7 cellular contexts compared by ENCODE assay signal in the genomic region with DNA sequence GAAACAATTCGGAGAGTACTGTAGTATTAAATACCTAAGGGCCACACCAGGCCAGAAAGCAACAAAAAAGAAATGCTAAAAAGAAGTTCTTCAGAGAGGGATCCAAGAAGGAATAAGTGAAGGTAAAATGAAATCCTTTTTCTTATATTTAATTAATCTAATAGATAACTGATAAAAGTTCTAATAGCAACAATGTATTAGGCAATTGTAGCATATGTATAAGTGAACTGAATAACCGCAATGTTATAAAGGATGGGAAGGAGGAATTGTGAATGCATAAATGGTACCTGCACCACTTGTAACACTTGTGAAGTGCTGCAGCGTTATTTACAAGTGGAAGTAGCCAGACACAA. TPM values are rescaled to one million over a fixed set of nuclear protein-coding genes. Genes with fewer than 3 reads are reported as not detected.
DNase-seq lines count a peak whose midpoint lies in the region; ATAC-seq, FAIRE-seq and TF ChIP-seq lines count a peak whose summit lies in the region.

No MANE protein-coding gene starts in this region.

- no peaks in the 10 kb centered on the region for H4K20me1 ChIP-seq in GM23338 (replicated peaks; ENCODE audit: insufficient read depth)

- peaks cover 0 to 3% (median 0%) of the 10 kb centered on the region in 7 donors for H3K9me3 Mint-ChIP-seq in CD4-positive, CD25-positive, alpha-beta regulatory T cell
- no peaks in the 10 kb centered on the region; the same call in 2 of the 3 replicates for H3K9me3 Mint-ChIP-seq in GM23338
- H3K9me3 Mint-ChIP-seq in activated naive CD4-positive, alpha-beta T cell treated with anti-CD3 and anti-CD28 coated beads, Interleukin-2, amount 50 U/mL, for 72 hours, result no peaks in the 10 kb centered on the region
- no peaks in the 10 kb centered on the region for H3K9me3 Mint-ChIP-seq in naive thymus-derived CD8-positive, alpha-beta T cell

- peaks cover 34 to 72% (median 49%) of the 10 kb centered on the region in 4 donors for H3K4me1 Mint-ChIP-seq in CD4-positive, CD25-positive, alpha-beta regulatory T cell
- H3K4me1 Mint-ChIP-seq in GM23338, result peaks cover 27% of the 10 kb centered on the region
- H3K4me1 Mint-ChIP-seq in naive thymus-derived CD8-positive, alpha-beta T cell, result peaks cover 31 to 60% (median 52%) of the 10 kb centered on the region in 4 donors

- no peaks in the 10 kb centered on the region for H3K27me3 Mint-ChIP-seq in CD4-positive, CD25-positive, alpha-beta regulatory T cell
- H3K27me3 Mint-ChIP-seq in GM23338 (ENCODE audit: insufficient read depth, low read depth, poor library complexity), result peaks cover 18% of the 10 kb centered on the region
- no peaks in the 10 kb centered on the region for H3K27me3 Mint-ChIP-seq in naive thymus-derived CD8-positive, alpha-beta T cell

- peak overlapping the region; percentile 95 to 98 (median 97) for H3K4me3 Mint-ChIP-seq in CD4-positive, CD25-positive, alpha-beta regulatory T cell
- H3K4me3 Mint-ChIP-seq in GM23338, result no peak overlapping the region
- peak overlapping the region; percentile 89 to 100 (median 98) for H3K4me3 Mint-ChIP-seq in naive thymus-derived CD8-positive, alpha-beta T cell

- no peaks in the 10 kb centered on the region for H3K9me3 ChIP-seq in CD4-positive, CD25-positive, alpha-beta regulatory T cell (ENCODE audit: control insufficient read depth in 2 of 2, low read length in 2 of 2)
- H3K9me3 ChIP-seq in small intestine (ENCODE audit: control insufficient read depth, low read depth), result no peaks in the 10 kb centered on the region

- FAIRE-seq in small intestine (lab: Jason Lieb, UNC), result no peak

- H3K4me2 ChIP-seq in GM23338, result no peak overlapping the region

- H3K27ac ChIP-seq in CD4-positive, CD25-positive, alpha-beta regulatory T cell (ENCODE audit: insufficient read depth, low read length, poor library complexity, severe bottlenecking), result peak overlapping the region; percentile 82
- H3K27ac ChIP-seq in GM23338 (ENCODE audit: low read depth) (no peak overlapping the region), small intestine (ENCODE audit: low read depth in 1 of 2, low read length in 1 of 2) (no peak overlapping the region)

- whole genome bisulfite sequencing in small intestine, 3 donors, result 45 to 48% (median 47%) methylated on average over 3 of the region's 3 CpGs

- H3K9me2 ChIP-seq in GM23338 (ENCODE audit: insufficient read depth), result no peaks in the 10 kb centered on the region

- no peaks in the 10 kb centered on the region for H3K36me3 ChIP-seq in CD4-positive, CD25-positive, alpha-beta regulatory T cell (ENCODE audit: control insufficient read depth, insufficient read depth, low read length)
- no peaks in the 10 kb centered on the region for H3K36me3 ChIP-seq in GM23338 (ENCODE audit: insufficient read depth)
- no peaks in the 10 kb centered on the region for H3K36me3 ChIP-seq in small intestine (ENCODE audit: control insufficient read depth in 2 of 2, insufficient read depth in 2 of 2, low read length in 2 of 2)

- TF ChIP-seq CTCF in GM23338 (conservative IDR thresholded peaks at IDR 0.05; ENCODE audit: low read depth in 2 of 2), result no peak

- peak overlapping the region; percentile 83 for H3K4me3 ChIP-seq in CD4-positive, CD25-positive, alpha-beta regulatory T cell (ENCODE audit: low read depth, low read length)
- H3K4me3 ChIP-seq in GM23338 (no peak overlapping the region), small intestine (ENCODE audit: low read depth in 1 of 2, low read length in 2 of 2) (no peak overlapping the region)

- DNase-seq in CD4-positive, CD25-positive, alpha-beta regulatory T cell, result no peak
- DNase-seq in GM23338 (ENCODE audit: low spot score) (no peak), small intestine (no peak)
- no peak for DNase-seq in activated naive CD4-positive, alpha-beta T cell treated with anti-CD3 and anti-CD28 coated beads, Interleukin-2, amount 50 U/mL, for 72 hours (ENCODE audit: low spot score in 2 of 2)
- no peak for DNase-seq in naive thymus-derived CD8-positive, alpha-beta T cell

- peaks cover 72% of the 10 kb centered on the region for H3K4me1 ChIP-seq in CD4-positive, CD25-positive, alpha-beta regulatory T cell (ENCODE audit: control insufficient read depth, insufficient read depth, low read length, poor library complexity, severe bottlenecking)
- H3K4me1 ChIP-seq in GM23338 (ENCODE audit: insufficient read depth) (peaks cover 13% of the 10 kb centered on the region; the same call in 1 of the 2 replicates), small intestine (ENCODE audit: control insufficient read depth in 2 of 2, insufficient read depth in 1 of 2, low read depth in 1 of 2, low read length in 1 of 2) (peaks cover 0 to 3% of the 10 kb centered on the region in 2 donors)

- POLR2A ChIA-PET in naive thymus-derived CD8-positive, alpha-beta T cell (lab: Charles Lee), result interaction anchor here (1.0 to 3.0 kb wide), 6 partner anchors 38 to 433 kb away, joined by 3 to 40 read pairs (median 6); no protein-coding TSS in a partner anchor

- H3K79me2 ChIP-seq in GM23338 (replicated peaks; ENCODE audit: insufficient read depth), result no peaks in the 10 kb centered on the region

- no peak for ATAC-seq in CD4-positive, CD25-positive, alpha-beta regulatory T cell (ENCODE audit: low read depth in 2 of 2)
- ATAC-seq in GM23338 (no peak), GM19035 (IDR thresholded peaks at IDR 0.05; ENCODE audit: unreplicated experiment) (no peak), GM19455 (IDR thresholded peaks at IDR 0.05; ENCODE audit: unreplicated experiment) (no peak)
- ATAC-seq in activated naive CD4-positive, alpha-beta T cell treated with anti-CD3 and anti-CD28 coated beads, Interleukin-2, amount 50 U/mL, for 72 hours, result no peak
- ATAC-seq in naive thymus-derived CD8-positive, alpha-beta T cell, result no peak

- H3K27me3 ChIP-seq in CD4-positive, CD25-positive, alpha-beta regulatory T cell (ENCODE audit: control insufficient read depth, insufficient read depth, low read length), result no peaks in the 10 kb centered on the region
- H3K27me3 ChIP-seq in GM23338 (ENCODE audit: insufficient read depth), result peaks cover 7% of the 10 kb centered on the region; the same call in 1 of the 2 replicates
- H3K27me3 ChIP-seq in small intestine (ENCODE audit: control insufficient read depth in 2 of 2, insufficient read depth in 2 of 2, low read length in 2 of 2), result no peaks in the 10 kb centered on the region

- H3F3A ChIP-seq in GM23338 (replicated peaks; ENCODE audit: low read depth), result peaks cover 13% of the 10 kb centered on the region; the same call in 1 of the 2 replicates

- no peak overlapping the region for H2AFZ ChIP-seq in GM23338

- peaks cover 3% of the 10 kb centered on the region for H3K36me3 Mint-ChIP-seq in CD4-positive, CD25-positive, alpha-beta regulatory T cell
- no peaks in the 10 kb centered on the region for H3K36me3 Mint-ChIP-seq in GM23338 (ENCODE audit: low read depth)
- peaks cover 5 to 31% of the 10 kb centered on the region in 2 donors for H3K36me3 Mint-ChIP-seq in activated naive CD4-positive, alpha-beta T cell treated with anti-CD3 and anti-CD28 coated beads, Interleukin-2, amount 50 U/mL, for 72 hours
- no peaks in the 10 kb centered on the region for H3K36me3 Mint-ChIP-seq in naive thymus-derived CD8-positive, alpha-beta T cell

- H3K27ac Mint-ChIP-seq in CD4-positive, CD25-positive, alpha-beta regulatory T cell, result peak overlapping the region; percentile 95 to 100 (median 97)
- H3K27ac Mint-ChIP-seq in GM23338, result peak overlapping the region; percentile 89
- H3K27ac Mint-ChIP-seq in activated naive CD4-positive, alpha-beta T cell treated with anti-CD3 and anti-CD28 coated beads, Interleukin-2, amount 50 U/mL, for 72 hours, result peak overlapping the region; percentile 73 to 75
- peak overlapping the region in 9 of 10 donors; percentile 94 to 100 (median 98) for H3K27ac Mint-ChIP-seq in naive thymus-derived CD8-positive, alpha-beta T cell

RNA-seq across cellular contexts. Expression of a gene that starts 21.8 kb away (rescaled TPM):
- 2,468 TPM for total RNA-seq in CD4-positive, CD25-positive, alpha-beta regulatory T cell
- over 10,000 TPM in 1 of 4 donors, 1,000 to 10,000 TPM in 3; 7,086 to 10,693 (median 8,015) TPM for polyA plus RNA-seq in CD4-positive, CD25-positive, alpha-beta regulatory T cell
- 834 and 976 TPM in 2 replicates for total RNA-seq in GM23338 (2014; rRNA removed; shearing (Covaris generic))
- polyA plus RNA-seq in GM23338 (2016; fragmentation: Nextera tagmentation; extraction: Ambion mirVana) (2,942 and 3,166 TPM in 2 replicates), small intestine (1,000 to 10,000 TPM; 2,319 to 3,566 (median 2,983) TPM)
- 1,000 to 10,000 TPM; 1,249 to 2,802 TPM for total RNA-seq in activated naive CD4-positive, alpha-beta T cell treated with anti-CD3 and anti-CD28 coated beads, Interleukin-2, amount 50 U/mL, for 72 hours
- total RNA-seq in naive thymus-derived CD8-positive, alpha-beta T cell, result 1,000 to 10,000 TPM; 1,479 to 1,535 TPM
- polyA plus RNA-seq in naive thymus-derived CD8-positive, alpha-beta T cell, result 1,000 to 10,000 TPM; 6,950 to 8,855 (median 7,882) TPM

RNA-seq across cellular contexts. Expression of a gene that starts 43.7 kb away (rescaled TPM):
- 80.0 TPM for total RNA-seq in CD4-positive, CD25-positive, alpha-beta regulatory T cell
- 10 to 100 TPM; 21.3 to 41.8 (median 28.5) TPM for polyA plus RNA-seq in CD4-positive, CD25-positive, alpha-beta regulatory T cell
- total RNA-seq in GM23338 (2014; rRNA removed; shearing (Covaris generic)), result 120 and 129 TPM in 2 replicates
- polyA plus RNA-seq in GM23338 (2016; fragmentation: Nextera tagmentation; extraction: Ambion mirVana) (29.3 and 39.4 TPM in 2 replicates), small intestine (10 to 100 TPM; 31.9 to 58.9 (median 51.7) TPM)
- 100 to 1,000 TPM; 108 to 124 TPM for total RNA-seq in activated naive CD4-positive, alpha-beta T cell treated with anti-CD3 and anti-CD28 coated beads, Interleukin-2, amount 50 U/mL, for 72 hours
- total RNA-seq in naive thymus-derived CD8-positive, alpha-beta T cell, result 10 to 100 TPM; 69.0 to 74.8 TPM
- 10 to 100 TPM; 13.3 to 30.2 (median 28.1) TPM for polyA plus RNA-seq in naive thymus-derived CD8-positive, alpha-beta T cell

RNA-seq across cellular contexts. Expression of a gene that starts 46.4 kb away (rescaled TPM):
- total RNA-seq in CD4-positive, CD25-positive, alpha-beta regulatory T cell, result 48.8 TPM
- polyA plus RNA-seq in CD4-positive, CD25-positive, alpha-beta regulatory T cell, result 10 to 100 TPM; 32.9 to 41.2 (median 38.7) TPM
- 12.1 and 15.7 TPM in 2 replicates for total RNA-seq in GM23338 (2014; rRNA removed; shearing (Covaris generic))
- polyA plus RNA-seq in GM23338 (2016; fragmentation: Nextera tagmentation; extraction: Ambion mirVana) (5.5 and 6.0 TPM in 2 replicates), small intestine (10 to 100 TPM in 1 of 3 donors, 1 to 10 TPM in 2; 2.0 to 25.6 (median 2.7) TPM)
- total RNA-seq in activated naive CD4-positive, alpha-beta T cell treated with anti-CD3 and anti-CD28 coated beads, Interleukin-2, amount 50 U/mL, for 72 hours, result 10 to 100 TPM; 53.6 to 59.9 TPM
- total RNA-seq in naive thymus-derived CD8-positive, alpha-beta T cell, result 100 to 1,000 TPM; 165 to 168 TPM
- 100 to 1,000 TPM in 2 of 3 donors, 10 to 100 TPM in 1; 70.1 to 173 (median 104) TPM for polyA plus RNA-seq in naive thymus-derived CD8-positive, alpha-beta T cell
